ENCODE assay signal across 10 cellular contexts in genomic region chr2:47039502-47039870, GRCh38.
A peak's percentile ranks its signal among the peaks of the same experiment; 100 is the strongest.
DNase-seq lines count a peak whose midpoint lies in the region; ATAC-seq and TF ChIP-seq lines count a peak whose summit lies in the region.
"Had no signal": no experiment of that assay in that cellular context is flagged by ENCODE, and none has a peak within 500 bp of the region (broad histone marks: within the 10 kb centered on the region; RNA-seq: fewer than 3 reads in every experiment).

No MANE protein-coding gene starts in this region.

- peak overlapping the region; percentile 9; the same call in 1 of the 2 replicates for H3K27ac ChIP-seq in PC-9
- peak overlapping the region in 56 of 59 donors; percentile 16 to 98 (median 86) for H3K27ac ChIP-seq in dorsolateral prefrontal cortex
- H3K27ac ChIP-seq in skin epidermis: peak overlapping the region in 12 of 21 experiments; percentile 1 to 48 (median 22)

- no peaks in the 10 kb centered on the region for H4K20me1 ChIP-seq in PC-9 (ENCODE audit: insufficient read depth)

- CTCF ChIA-PET in Caco-2 (lab: Charles Lee) (no interaction called here), PC-9 (lab: Charles Lee) (no interaction called here)

- no peaks in the 10 kb centered on the region for H3K27me3 ChIP-seq in Caco-2 (replicated peaks; ENCODE audit: control insufficient read depth, insufficient read depth, low read length)
- H3K27me3 ChIP-seq in PC-9 (ENCODE audit: insufficient read depth, low read depth): no peaks in the 10 kb centered on the region
- no peaks in the 10 kb centered on the region for H3K27me3 ChIP-seq in dorsolateral prefrontal cortex

- H3K9me2 ChIP-seq in PC-9 (ENCODE audit: insufficient read depth): no peaks in the 10 kb centered on the region

- H3K27ac Mint-ChIP-seq in Caco-2 (ENCODE audit: unreplicated experiment): peak overlapping the region; percentile 91
- H3K27ac Mint-ChIP-seq: nephron progenitor cell had no signal

- no peak overlapping the region for H3K4me2 ChIP-seq in PC-9

- no peaks in the 10 kb centered on the region for H3K27me3 Mint-ChIP-seq in Caco-2 (ENCODE audit: insufficient read depth, unreplicated experiment)

- H3K9me3 Mint-ChIP-seq in Caco-2 (ENCODE audit: unreplicated experiment): no peaks in the 10 kb centered on the region
- H3K9me3 Mint-ChIP-seq: nephron progenitor cell had no signal

- no peaks in the 10 kb centered on the region for H3K9me3 ChIP-seq in Caco-2
- H3K9me3 ChIP-seq in PC-9 (ENCODE audit: insufficient read depth, low read depth): no peaks in the 10 kb centered on the region

- H3K4me1 ChIP-seq in Caco-2 (peaks cover 94% of the 10 kb centered on the region), PC-9 (replicated peaks; ENCODE audit: insufficient read depth) (peaks cover 84% of the 10 kb centered on the region)

- H3K4me3 ChIP-seq in Caco-2 (ENCODE audit: low read depth, low read length) (no peak overlapping the region), PC-9 (no peak overlapping the region), dorsolateral prefrontal cortex (no peak overlapping the region), skin epidermis (no peak overlapping the region)

- intact Hi-C loops in Caco-2 (cut with micrococcal nuclease; ENCODE audit: unreplicated experiment) (no loop called here), PC-9 (cut with micrococcal nuclease; ENCODE audit: unreplicated experiment) (no loop called here), dorsolateral prefrontal cortex (cut with DNase I) (no loop called here)

- POLR2A ChIA-PET in Caco-2 (lab: Charles Lee) (no interaction called here), PC-9 (lab: Charles Lee; ENCODE audit: unreplicated experiment) (interaction anchor here (0.7 kb wide), 2 partner anchors 10 to 117 kb away, joined by 4 to 6 read pairs; no protein-coding TSS in a partner anchor)

- H2AFZ ChIP-seq in PC-9: no peak overlapping the region

- no peak overlapping the region for H3K4me3 Mint-ChIP-seq in Caco-2 (ENCODE audit: unreplicated experiment)
- H3K4me3 Mint-ChIP-seq: nephron progenitor cell had no signal

- peaks cover 83% of the 10 kb centered on the region for H3K4me1 Mint-ChIP-seq in Caco-2 (ENCODE audit: low read depth, unreplicated experiment)

- peaks cover 55% of the 10 kb centered on the region for H3F3A ChIP-seq in PC-9 (ENCODE audit: insufficient read depth, low read depth)

- TF ChIP-seq CTCF in Caco-2 (IDR thresholded peaks at IDR 0.05; ENCODE audit: insufficient read depth in 1 of 2, low read depth in 1 of 2, low read length in 1 of 2, severe bottlenecking in 1 of 2, unreplicated experiment in 1 of 2) (no peak), PC-9 (conservative IDR thresholded peaks at IDR 0.05) (no peak), dorsolateral prefrontal cortex (IDR thresholded peaks at IDR 0.05 in 54 of 56, conservative IDR thresholded peaks at IDR 0.05 in 2 of 56; ENCODE audit: low read depth in 1 of 56, partially characterized antibody in 56 of 56) (no peak)

- in situ Hi-C loops in G401 (cut with HindIII; ENCODE audit: low sequenced_read_pairs): no loop called here

- BruUV-seq in Caco-2 (replicated peaks; lab: Mats Ljungman, UMichigan): no TSS peak
- no TSS peak for BruUV-seq in PC-9 (replicated peaks; lab: Mats Ljungman, UMichigan)

- H3K36me3 ChIP-seq in Caco-2 (ENCODE audit: control insufficient read depth, insufficient read depth, low read length): 0 out of 2 replicates have a peak, but pooled peaks cover 1% of the 10 kb centered on the region
- peaks cover 20% of the 10 kb centered on the region for H3K36me3 ChIP-seq in PC-9 (ENCODE audit: low read depth)

- peaks cover 40% of the 10 kb centered on the region for H3K79me2 ChIP-seq in PC-9 (ENCODE audit: low read depth)

- peaks cover 55% of the 10 kb centered on the region for H3K36me3 Mint-ChIP-seq in Caco-2 (ENCODE audit: insufficient read depth, unreplicated experiment)

- no peak for ATAC-seq in HG03442 (IDR thresholded peaks at IDR 0.05; ENCODE audit: unreplicated experiment)

- DNase-seq in Caco-2: no peak
- peak in 1 of 2 experiments; percentile 55 for DNase-seq in PC-9
- no peak for DNase-seq in dorsolateral prefrontal cortex
- no peak for DNase-seq in NCI-H2196 treated with DMSO at 0.1 percent for 48 hours (lab: John Stamatoyannopoulos, UW; ENCODE audit: unreplicated experiment)
- DNase-seq in G401 (ENCODE audit: low spot score): no peak
- DNase-seq: DMS 273 treated with DMSO at 0.1 percent for 48 hours, NCI-H1930, nephron progenitor cell had no signal

Comparison
In these comparisons a context has a peak if more than half of its experiments do, and no peak if none do; other contexts are left out.
1. H3K27ac ChIP-seq: peak in every context shown above with its lines; median percentile 86 in dorsolateral prefrontal cortex; 22 in skin epidermis; 9 in PC-9.